ENCODE assay signal across 16 cellular contexts in the genomic region with DNA sequence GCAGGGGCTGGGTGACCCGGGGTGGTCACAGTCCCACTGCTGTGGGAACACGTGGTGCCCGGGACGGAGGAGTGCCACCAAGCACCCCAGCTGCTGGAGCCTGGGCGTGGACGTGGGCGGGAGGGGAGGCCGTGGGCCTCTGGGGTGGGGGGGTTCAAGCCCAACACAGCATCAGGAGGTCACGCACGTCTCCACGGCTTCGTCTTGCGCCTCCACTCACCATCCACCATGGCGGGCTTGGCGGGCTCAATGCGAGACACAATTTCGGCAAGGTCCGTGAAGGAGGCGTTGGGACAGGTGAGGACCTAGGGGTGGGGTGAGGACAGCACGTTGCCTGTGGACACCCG. TPM values are rescaled to one million over a fixed set of nuclear protein-coding genes. Genes with fewer than 3 reads are reported as not detected.
DNase-seq lines count a peak whose midpoint lies in the region; ATAC-seq, FAIRE-seq and TF ChIP-seq lines count a peak whose summit lies in the region.
"Had no signal": no experiment of that assay in that cellular context is flagged by ENCODE, and none has a peak within 500 bp of the region (broad histone marks: within the 10 kb centered on the region; RNA-seq: fewer than 3 reads in every experiment).

No MANE protein-coding gene starts in this region.

- POLR2A ChIA-PET in CD8-positive, alpha-beta T cell (lab: Charles Lee), result interaction anchor here (1.0 kb wide), 1 partner anchor 38 kb away, joined by 3 read pairs; a partner anchor contains a TSS
- POLR2A ChIA-PET in activated naive CD8-positive, alpha-beta T cell treated with anti-CD3 and anti-CD28 coated beads, Interleukin-2, amount 10 ng/mL, durations not matched to agents 7 days and 5 days (lab: Charles Lee), result interaction anchor here (0.9 to 1.0 kb wide), 5 partner anchors 8 to 91 kb away, joined by 3 to 5 read pairs (median 3); a partner anchor contains a TSS

- H3K23ac ChIP-seq in neuronal stem cell (ENCODE audit: low read depth, low read length, poor library complexity), result peak overlapping the region; percentile 93

- no peak overlapping the region for H2AFZ ChIP-seq in neuronal stem cell (ENCODE audit: low read length)

- peak overlapping the region; percentile 35 for H3K4me3 Mint-ChIP-seq in CD8-positive, alpha-beta T cell
- peak overlapping the region; percentile 30 for H3K4me3 Mint-ChIP-seq in activated naive CD8-positive, alpha-beta T cell treated with anti-CD3 and anti-CD28 coated beads, Interleukin-2, amount 10 ng/mL, durations not matched to agents 7 days and 5 days

- CTCF ChIA-PET in CD8-positive, alpha-beta T cell (lab: Charles Lee), result no interaction called here

- no peaks in the 10 kb centered on the region for H3K27me3 Mint-ChIP-seq in CD8-positive, alpha-beta T cell (ENCODE audit: low read depth)
- H3K27me3 Mint-ChIP-seq in activated naive CD8-positive, alpha-beta T cell treated with anti-CD3 and anti-CD28 coated beads, Interleukin-2, amount 10 ng/mL, durations not matched to agents 7 days and 5 days, result peaks cover 2% of the 10 kb centered on the region

- H4K91ac ChIP-seq in neuronal stem cell (ENCODE audit: low read depth, low read length, poor library complexity), result no peak overlapping the region

- intact Hi-C loops in CD8-positive, alpha-beta T cell (cut with DNase I, micrococcal nuclease), result loop anchor here in 1 of 2 experiments (5.0 kb wide), 2 partner anchors 146 to 159 kb away; a partner anchor contains a TSS
- intact Hi-C loops in kidney (cut with DNase I), result no loop called here

- H2BK5ac ChIP-seq in neuronal stem cell (ENCODE audit: low read length), result no peak overlapping the region

- peak overlapping the region; percentile 33 for H3K4me2 ChIP-seq in neuronal stem cell (ENCODE audit: insufficient read depth, low read length, poor library complexity, severe bottlenecking)

- peak overlapping the region; percentile 48 for H3K4me3 ChIP-seq in CD8-positive, alpha-beta T cell (ENCODE audit: low read depth, low read length)
- peak overlapping the region; percentile 29 for H3K4me3 ChIP-seq in GM12875 (ENCODE audit: low read depth, low read length)
- H3K4me3 ChIP-seq in neuronal stem cell (ENCODE audit: low read length in 2 of 2), result no peak overlapping the region
- no peak overlapping the region for H3K4me3 ChIP-seq in kidney (ENCODE audit: low read length in 2 of 2)
- H3K4me3 ChIP-seq: left ventricle myocardium inferior, psoas muscle had no signal

- H3K4me1 Mint-ChIP-seq in CD8-positive, alpha-beta T cell (ENCODE audit: low read depth), result peaks cover 30% of the 10 kb centered on the region
- peaks cover 8% of the 10 kb centered on the region for H3K4me1 Mint-ChIP-seq in activated naive CD8-positive, alpha-beta T cell treated with anti-CD3 and anti-CD28 coated beads, Interleukin-2, amount 10 ng/mL, durations not matched to agents 7 days and 5 days

- H3K79me1 ChIP-seq in neuronal stem cell (ENCODE audit: low read depth, low read length), result peaks cover 15% of the 10 kb centered on the region

- no peak overlapping the region for H3K14ac ChIP-seq in neuronal stem cell (ENCODE audit: low read length)

- FAIRE-seq in kidney (lab: Jason Lieb, UNC), result no peak

- H2AK5ac ChIP-seq in neuronal stem cell (ENCODE audit: low read depth, low read length), result peak overlapping the region; percentile 90

- peak overlapping the region; percentile 100 for H2BK15ac ChIP-seq in neuronal stem cell (ENCODE audit: low read length)

- H3K4me1 ChIP-seq in CD8-positive, alpha-beta T cell (ENCODE audit: insufficient read depth, low read length), result peaks cover 58% of the 10 kb centered on the region
- peaks cover 10 to 11% of the 10 kb centered on the region in 2 donors for H3K4me1 ChIP-seq in neuronal stem cell (ENCODE audit: control insufficient read depth in 2 of 2, insufficient read depth in 1 of 2, low read depth in 1 of 2, low read length in 2 of 2)
- peaks cover 0 to 19% of the 10 kb centered on the region in 2 donors for H3K4me1 ChIP-seq in kidney (ENCODE audit: control insufficient read depth in 1 of 2, insufficient read depth in 1 of 2, low read depth in 1 of 2, low read length in 2 of 2)

- no peak for TF ChIP-seq CTCF in CD8-positive, alpha-beta T cell (IDR thresholded peaks at IDR 0.05)
- TF ChIP-seq CTCF in GM12875 (IDR thresholded peaks at IDR 0.05; ENCODE audit: borderline replicate concordance, insufficient read depth, low read depth, low read length) (no peak), kidney (IDR thresholded peaks at IDR 0.05; ENCODE audit: borderline replicate concordance, extremely low read depth, insufficient read depth) (no peak)

- H2BK120ac ChIP-seq in neuronal stem cell (ENCODE audit: low read depth, low read length), result no peak overlapping the region

- no peaks in the 10 kb centered on the region for H3K27me3 ChIP-seq in CD8-positive, alpha-beta T cell (ENCODE audit: insufficient read depth, low read length)
- H3K27me3 ChIP-seq in neuronal stem cell (ENCODE audit: control insufficient read depth in 3 of 3, insufficient read depth in 3 of 3, low read depth in 1 of 3, low read length in 3 of 3), result peaks cover 0 to 6% (median 0%) of the 10 kb centered on the region in 3 experiments
- H3K27me3 ChIP-seq: testis had no signal

- peak overlapping the region; percentile 71 for H3K18ac ChIP-seq in neuronal stem cell (ENCODE audit: low read length)

- H3K9ac ChIP-seq in neuronal stem cell (ENCODE audit: low read depth, low read length, poor library complexity) (peak overlapping the region; percentile 21), kidney (ENCODE audit: low read length in 2 of 2) (no peak overlapping the region)

- H4K8ac ChIP-seq in neuronal stem cell (ENCODE audit: low read depth, low read length), result no peak overlapping the region

- no peak for ATAC-seq in CD8-positive, alpha-beta T cell
- no peak for ATAC-seq in activated naive CD8-positive, alpha-beta T cell treated with anti-CD3 and anti-CD28 coated beads, Interleukin-2, amount 10 ng/mL, durations not matched to agents 7 days and 5 days (ENCODE audit: low read depth)
- no peak for ATAC-seq in HG03108 (IDR thresholded peaks at IDR 0.05; ENCODE audit: unreplicated experiment)
- ATAC-seq: psoas muscle had no signal

- peak overlapping the region; percentile 58 for H2BK12ac ChIP-seq in neuronal stem cell (ENCODE audit: low read length)

- H3K4ac ChIP-seq in neuronal stem cell (ENCODE audit: low read length), result no peak overlapping the region

- WGBS in neuronal stem cell (ENCODE audit: extremely low coverage in 2 of 2, insufficient read length in 2 of 2, insufficient replicate concordance in 1 of 2), 2 donors, result no CpG with 5 or more reads among the region's 21 CpGs

- H3K36me3 Mint-ChIP-seq in CD8-positive, alpha-beta T cell, result peaks cover 8% of the 10 kb centered on the region
- H3K36me3 Mint-ChIP-seq in activated naive CD8-positive, alpha-beta T cell treated with anti-CD3 and anti-CD28 coated beads, Interleukin-2, amount 10 ng/mL, durations not matched to agents 7 days and 5 days, result peaks cover 8% of the 10 kb centered on the region

- peak overlapping the region; percentile 66 for H3K27ac Mint-ChIP-seq in CD8-positive, alpha-beta T cell
- H3K27ac Mint-ChIP-seq in activated naive CD8-positive, alpha-beta T cell treated with anti-CD3 and anti-CD28 coated beads, Interleukin-2, amount 10 ng/mL, durations not matched to agents 7 days and 5 days, result peak overlapping the region; percentile 94

- H3K27ac ChIP-seq in CD8-positive, alpha-beta T cell (ENCODE audit: low read depth, low read length), result peak overlapping the region; percentile 98
- H3K27ac ChIP-seq in neuronal stem cell (replicated peaks; ENCODE audit: low read length) (no peak overlapping the region), kidney (ENCODE audit: low read depth in 2 of 2, low read length in 2 of 2) (no peak overlapping the region)
- H3K27ac ChIP-seq: left ventricle myocardium inferior, psoas muscle, testis had no signal

- H3K9me3 Mint-ChIP-seq in CD8-positive, alpha-beta T cell, result no peaks in the 10 kb centered on the region
- H3K9me3 Mint-ChIP-seq in activated naive CD8-positive, alpha-beta T cell treated with anti-CD3 and anti-CD28 coated beads, Interleukin-2, amount 10 ng/mL, durations not matched to agents 7 days and 5 days, result peaks cover 2% of the 10 kb centered on the region

- H3K9me3 ChIP-seq in CD8-positive, alpha-beta T cell (ENCODE audit: low read length), result no peaks in the 10 kb centered on the region
- H3K9me3 ChIP-seq in neuronal stem cell (replicated peaks in 1 of 2; ENCODE audit: control insufficient read depth in 2 of 2, insufficient read depth in 1 of 2, low read depth in 1 of 2, low read length in 2 of 2) (peaks cover 0 to 2% of the 10 kb centered on the region in 2 donors), kidney (ENCODE audit: control insufficient read depth in 1 of 2, low read length in 2 of 2) (no peaks in the 10 kb centered on the region)
- H3K9me3 ChIP-seq: left ventricle myocardium inferior, psoas muscle, testis had no signal

- no peak for DNase-seq in CD8-positive, alpha-beta T cell
- no peak for DNase-seq in activated naive CD8-positive, alpha-beta T cell treated with anti-CD3 and anti-CD28 coated beads, Interleukin-2, amount 10 ng/mL, durations not matched to agents 7 days and 5 days
- DNase-seq in neuronal stem cell (ENCODE audit: low spot score) (no peak), kidney (no peak), cerebellar cortex (ENCODE audit: low spot score) (no peak)
- DNase-seq: C1 segment of cervical spinal cord, cerebellar nuclear complex, DMS79 treated with DMSO at 0.1 percent for 48 hours, foreskin melanocyte, GOT3, left ventricle myocardium inferior, NCI-H2081 had no signal

- peaks cover 7% of the 10 kb centered on the region for H3K36me3 ChIP-seq in CD8-positive, alpha-beta T cell (ENCODE audit: insufficient read depth, low read length)
- H3K36me3 ChIP-seq in neuronal stem cell (replicated peaks in 1 of 2; ENCODE audit: control insufficient read depth in 2 of 2, insufficient read depth in 2 of 2, low read length in 2 of 2), result peaks cover 10 to 16% of the 10 kb centered on the region in 2 donors
- H3K36me3 ChIP-seq in kidney (ENCODE audit: control insufficient read depth in 1 of 2, insufficient read depth in 2 of 2, low read length in 2 of 2), result no peaks in the 10 kb centered on the region

RNA-seq across cellular contexts. Expression of a gene that starts 2.2 kb away (rescaled TPM):
- total RNA-seq in CD8-positive, alpha-beta T cell, result 10 to 100 TPM; 82.8 to 87.2 TPM
- 10 to 100 TPM; 54.3 to 58.4 TPM for total RNA-seq in activated naive CD8-positive, alpha-beta T cell treated with anti-CD3 and anti-CD28 coated beads, Interleukin-2, amount 10 ng/mL, durations not matched to agents 7 days and 5 days
- 46.8 TPM for polyA plus RNA-seq in neuronal stem cell (2013, experiment 1 of 2)
- 45.0 TPM for polyA plus RNA-seq in neuronal stem cell (2013, experiment 2 of 2)
- total RNA-seq in kidney, result 49.5 TPM
- polyA plus RNA-seq in kidney (ENCODE audit: insufficient read depth, low read depth, low replicate concordance), result 32.7 TPM

RNA-seq across cellular contexts. Expression of a gene that starts 20.1 kb away (rescaled TPM):
- not detected for total RNA-seq in CD8-positive, alpha-beta T cell
- total RNA-seq in activated naive CD8-positive, alpha-beta T cell treated with anti-CD3 and anti-CD28 coated beads, Interleukin-2, amount 10 ng/mL, durations not matched to agents 7 days and 5 days, result not detected
- 0.03 TPM for polyA plus RNA-seq in neuronal stem cell (2013, experiment 1 of 2)
- polyA plus RNA-seq in neuronal stem cell (2013, experiment 2 of 2), result 0.04 TPM
- 5.2 TPM for total RNA-seq in kidney
- 5.0 TPM for polyA plus RNA-seq in kidney (ENCODE audit: insufficient read depth, low read depth, low replicate concordance)
- total RNA-seq: left ventricle myocardium inferior, psoas muscle had no signal

RNA-seq across cellular contexts. Expression of a gene that starts 38.1 kb away (rescaled TPM):
- total RNA-seq in CD8-positive, alpha-beta T cell, result 1 to 10 TPM; 2.4 to 2.7 TPM
- 1 to 10 TPM; 2.8 to 3.7 TPM for total RNA-seq in activated naive CD8-positive, alpha-beta T cell treated with anti-CD3 and anti-CD28 coated beads, Interleukin-2, amount 10 ng/mL, durations not matched to agents 7 days and 5 days
- 0.61 TPM for polyA plus RNA-seq in neuronal stem cell (2013, experiment 1 of 2)
- polyA plus RNA-seq in neuronal stem cell (2013, experiment 2 of 2), result 0.64 TPM
- total RNA-seq in kidney, result 21.8 TPM
- 19.1 TPM for polyA plus RNA-seq in kidney (ENCODE audit: insufficient read depth, low read depth, low replicate concordance)

RNA-seq across cellular contexts. Expression of a gene that starts 38.3 kb away (rescaled TPM):
- 10 to 100 TPM in 1 of 2 experiments, 1 to 10 TPM in 1; 9.1 to 11.0 TPM for total RNA-seq in CD8-positive, alpha-beta T cell
- 10 to 100 TPM; 23.4 to 24.7 TPM for total RNA-seq in activated naive CD8-positive, alpha-beta T cell treated with anti-CD3 and anti-CD28 coated beads, Interleukin-2, amount 10 ng/mL, durations not matched to agents 7 days and 5 days
- 21.1 TPM for polyA plus RNA-seq in neuronal stem cell (2013, experiment 1 of 2)
- 19.9 TPM for polyA plus RNA-seq in neuronal stem cell (2013, experiment 2 of 2)
- total RNA-seq in kidney, result 44.5 TPM
- polyA plus RNA-seq in kidney (ENCODE audit: insufficient read depth, low read depth, low replicate concordance), result 18.9 TPM

Comparison
In these comparisons a context has a peak if more than half of its experiments do, and no peak if none do; other contexts are left out.
1. H3K4me3 ChIP-seq: peak in CD8-positive, alpha-beta T cell (single experiment) and GM12875 (single experiment); none in neuronal stem cell (0 of 2) and kidney (0 of 2).